In the genomic region with DNA sequence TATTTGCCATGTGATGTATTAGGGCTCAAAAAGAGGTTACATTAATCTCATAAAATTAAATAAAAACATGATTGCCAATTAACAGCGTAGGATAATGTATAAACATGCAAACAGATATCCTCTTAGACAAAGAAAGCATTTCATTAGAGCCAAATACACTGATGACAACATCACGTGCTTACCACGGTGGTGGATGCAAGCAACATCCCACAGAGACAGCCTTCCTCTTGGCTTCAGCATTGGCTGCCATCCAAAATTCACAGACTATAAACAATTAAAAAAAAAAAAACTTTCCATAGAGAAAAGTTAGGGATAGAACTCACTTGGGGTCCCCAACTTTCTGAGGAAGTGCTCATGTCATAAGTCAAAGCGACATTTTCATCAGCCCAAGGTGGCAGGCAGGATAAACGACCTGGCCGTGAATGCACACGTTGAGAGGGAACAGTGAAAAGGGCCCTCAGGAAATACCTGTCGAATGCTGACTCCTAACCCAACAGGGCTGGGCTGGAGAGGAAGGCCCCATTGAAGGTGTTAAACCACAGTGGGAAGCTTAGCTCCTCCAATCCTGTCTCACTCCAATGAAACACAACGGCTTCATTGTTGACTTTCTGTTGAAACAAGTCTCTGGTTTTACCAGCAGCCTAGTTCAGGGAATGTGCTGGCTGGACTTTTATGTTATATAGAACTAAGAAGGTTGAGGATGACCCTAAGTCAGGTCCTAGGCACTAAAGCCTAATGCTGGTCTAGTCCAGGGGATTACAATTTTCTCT, we compare ENCODE assay signal across 14 cellular contexts.
"Had no signal": no experiment of that assay in that cellular context is flagged by ENCODE, and none has a peak within 500 bp of the region (broad histone marks: within the 10 kb centered on the region; RNA-seq: fewer than 3 reads in every experiment).

No MANE protein-coding gene starts in this region.

- H3K36me3 ChIP-seq: ascending aorta, esophagus muscularis mucosa, ovary, thyroid gland, WERI-Rb-1 had no signal

- ATAC-seq: natural killer cell, sciatic nerve had no signal

- H3K4me2 ChIP-seq: smooth muscle cell had no signal

- H3K9me3 ChIP-seq: ascending aorta, esophagus muscularis mucosa, ovary, thyroid gland had no signal

- H3K27ac ChIP-seq: ascending aorta, esophagus muscularis mucosa, ovary, thyroid gland, WERI-Rb-1 had no signal

- DNase-seq: activated CD4-positive, alpha-beta T cell treated with anti-CD3 and anti-CD28 coated beads for 1 hour; activated CD4-positive, alpha-beta T cell treated with anti-CD3 and anti-CD28 coated beads, Interleukin-2, amount 50 U/mL, for 48 hours; activated gamma-delta T cell; cortex of kidney; effector CD4-positive, alpha-beta T cell; natural killer cell; ovary; stimulated activated naive B cell treated with anti-CD40 and anti-IgM and Interleukin-4, amounts not matched to agents 10 μg/mL and 1 μg/mL and 100 μg/mL, for 72 hours; thyroid gland; WERI-Rb-1 had no signal

- H3K27me3 ChIP-seq: ascending aorta, esophagus muscularis mucosa, ovary, thyroid gland had no signal

- H3K4me1 ChIP-seq: ascending aorta, esophagus muscularis mucosa, thyroid gland had no signal

- H3K4me3 ChIP-seq: ascending aorta, esophagus muscularis mucosa, ovary, smooth muscle cell, thyroid gland had no signal
